Comparison of ENCODE assay signal across 36 cellular contexts in the genomic region with DNA sequence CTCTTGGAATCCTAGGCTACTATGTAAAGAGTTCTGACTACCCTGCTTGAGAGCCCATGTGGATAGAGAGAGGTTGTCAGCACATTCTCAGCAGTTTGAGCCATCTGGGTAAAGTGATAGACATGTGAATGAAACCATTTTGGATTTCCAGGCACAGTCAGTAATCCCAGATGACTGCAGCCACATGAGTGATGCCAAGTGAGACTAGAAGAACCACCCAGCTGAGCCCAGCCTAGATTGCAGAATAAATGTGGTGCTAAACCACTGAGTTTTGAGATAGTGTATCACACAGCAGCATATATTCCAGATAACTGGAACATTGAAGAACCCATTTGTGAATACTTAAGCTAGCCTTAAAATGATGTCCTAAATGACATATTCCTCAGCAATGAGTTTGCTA.
"Had no signal": no experiment of that assay in that cellular context is flagged by ENCODE, and none has a peak within 500 bp of the region (broad histone marks: within the 10 kb centered on the region; RNA-seq: fewer than 3 reads in every experiment).

No MANE protein-coding gene starts in this region.

- H3K27me3 Mint-ChIP-seq: activated CD4-positive, alpha-beta T cell treated with anti-CD3 and anti-CD28 coated beads, Interleukin-2, amount 10 ng/mL, durations not matched to agents 7 days and 5 days; activated CD8-positive, alpha-beta T cell treated with anti-CD3 and anti-CD28 coated beads for 36 hours; activated naive CD4-positive, alpha-beta T cell treated with anti-CD3 and anti-CD28 coated beads, Interleukin-2, amount 50 U/mL, for 24 hours; activated naive CD8-positive, alpha-beta T cell treated with anti-CD3 and anti-CD28 coated beads for 36 hours; activated naive CD8-positive, alpha-beta T cell treated with anti-CD3 and anti-CD28 coated beads, Interleukin-2, amount 50 U/mL, for 24 hours; brain; central memory CD8-positive, alpha-beta T cell; dendritic cell treated with granulocyte-macrophage colony-stimulating factor and Interleukin-4, amounts not matched to agents 40 ng/mL and 50 ng/mL, for 4 days had no signal

- H3K4me2 ChIP-seq: hepatocyte had no signal

- ATAC-seq: activated CD8-positive, alpha-beta T cell treated with anti-CD3 and anti-CD28 coated beads for 36 hours; activated naive CD8-positive, alpha-beta T cell treated with anti-CD3 and anti-CD28 coated beads, Interleukin-2, amount 50 U/mL, for 24 hours; gastroesophageal sphincter; heart right ventricle; T-helper 17 cell; WTC11 had no signal

- H3K4me3 ChIP-seq: adrenal gland, breast epithelium, cardiac muscle cell, coronary artery, dorsolateral prefrontal cortex, esophagus squamous epithelium, gastroesophageal sphincter, heart right ventricle, hepatocyte had no signal

- H3K27me3 ChIP-seq: adrenal gland, breast epithelium, cardiac muscle cell, esophagus squamous epithelium, gastroesophageal sphincter, heart right ventricle, hepatocyte had no signal

- H3K4me1 ChIP-seq: adrenal gland, breast epithelium, esophagus squamous epithelium, gastroesophageal sphincter, heart right ventricle had no signal

- H3K36me3 Mint-ChIP-seq: brain, WTC11 had no signal

- H3K4me1 Mint-ChIP-seq: activated CD4-positive, alpha-beta T cell treated with anti-CD3 and anti-CD28 coated beads, Interleukin-2, amount 10 ng/mL, durations not matched to agents 7 days and 5 days; brain; central memory CD8-positive, alpha-beta T cell; endodermal cell; T-helper 17 cell; WTC11 had no signal

- DNase-seq: activated CD4-positive, alpha-beta T cell treated with anti-CD3 and anti-CD28 coated beads for 1 hour; activated CD4-positive, alpha-beta T cell treated with anti-CD3 and anti-CD28 coated beads for 4 hours; activated CD4-positive, alpha-beta T cell treated with anti-CD3 and anti-CD28 coated beads, Interleukin-2, amount 10 ng/mL, durations not matched to agents 7 days and 5 days; activated CD4-positive, alpha-beta T cell treated with anti-CD3 and anti-CD28 coated beads, Interleukin-2, amount 50 U/mL, for 48 hours; activated CD8-positive, alpha-beta memory T cell treated with anti-CD3 and anti-CD28 coated beads for 24 hours; activated CD8-positive, alpha-beta T cell treated with anti-CD3 and anti-CD28 coated beads for 36 hours; activated effector memory CD4-positive, alpha-beta T cell treated with anti-CD3 and anti-CD28 coated beads, Interleukin-2, amount 50 U/mL, for 16 hours; activated naive CD4-positive, alpha-beta T cell treated with anti-CD3 and anti-CD28 coated beads for 36 hours; activated naive CD8-positive, alpha-beta T cell treated with anti-CD3 and anti-CD28 coated beads for 36 hours; activated naive CD8-positive, alpha-beta T cell treated with anti-CD3 and anti-CD28 coated beads, Interleukin-2, amount 50 U/mL, for 24 hours; activated T-cell treated with anti-CD3 and anti-CD28 coated beads, Interleukin-2, amount 50 U/mL, for 48 hours; adrenal gland; amygdala; aorta; dorsolateral prefrontal cortex; effector memory CD4-positive, alpha-beta T cell; endodermal cell; esophagus squamous epithelium; foreskin melanocyte; heart right ventricle; T-helper 1 cell; T-helper 17 cell; T1000 had no signal

- H3K79me2 ChIP-seq: hepatocyte had no signal

- H3K36me3 ChIP-seq: adrenal gland, breast epithelium, cardiac muscle cell, esophagus squamous epithelium, gastroesophageal sphincter, heart right ventricle had no signal

- H3K4me3 Mint-ChIP-seq: activated CD4-positive, alpha-beta T cell treated with anti-CD3 and anti-CD28 coated beads, Interleukin-2, amount 10 ng/mL, durations not matched to agents 7 days and 5 days; activated CD8-positive, alpha-beta T cell treated with anti-CD3 and anti-CD28 coated beads for 36 hours; activated naive CD4-positive, alpha-beta T cell treated with anti-CD3 and anti-CD28 coated beads for 36 hours; activated naive CD4-positive, alpha-beta T cell treated with anti-CD3 and anti-CD28 coated beads, Interleukin-2, amount 50 U/mL, for 24 hours; activated naive CD8-positive, alpha-beta T cell treated with anti-CD3 and anti-CD28 coated beads for 36 hours; activated naive CD8-positive, alpha-beta T cell treated with anti-CD3 and anti-CD28 coated beads, Interleukin-2, amount 50 U/mL, for 24 hours; activated T-helper 1 cell treated with anti-CD3 and anti-CD28 coated beads, Interleukin-12 subunit alpha, Interleukin-12 subunit beta, Interleukin-2, Interleukin-4 antibody, amounts not matched to agents 30 ng/mL and 10 ng/mL and 1 ng/mL, durations not matched to agents 14 hours and 24 hours and 36 hours; brain; central memory CD8-positive, alpha-beta T cell; dendritic cell treated with granulocyte-macrophage colony-stimulating factor and Interleukin-4, amounts not matched to agents 40 ng/mL and 50 ng/mL, for 4 days; endodermal cell; T-helper 17 cell; T-helper 2 cell treated with Interferon-gamma antibody and Interleukin-4, amounts not matched to agents 5 μg/mL and 100 μg/mL, for 36 hours; WTC11 had no signal

- H2AFZ ChIP-seq: hepatocyte had no signal

- H3K9me3 ChIP-seq: adrenal gland had no signal

- H3K27ac ChIP-seq: adrenal gland, breast epithelium, cardiac muscle cell, coronary artery, dorsolateral prefrontal cortex, esophagus squamous epithelium, gastroesophageal sphincter, heart right ventricle, hepatocyte, VCaP had no signal
